Comparison of ENCODE assay signal across 18 cellular contexts in the genomic region with DNA sequence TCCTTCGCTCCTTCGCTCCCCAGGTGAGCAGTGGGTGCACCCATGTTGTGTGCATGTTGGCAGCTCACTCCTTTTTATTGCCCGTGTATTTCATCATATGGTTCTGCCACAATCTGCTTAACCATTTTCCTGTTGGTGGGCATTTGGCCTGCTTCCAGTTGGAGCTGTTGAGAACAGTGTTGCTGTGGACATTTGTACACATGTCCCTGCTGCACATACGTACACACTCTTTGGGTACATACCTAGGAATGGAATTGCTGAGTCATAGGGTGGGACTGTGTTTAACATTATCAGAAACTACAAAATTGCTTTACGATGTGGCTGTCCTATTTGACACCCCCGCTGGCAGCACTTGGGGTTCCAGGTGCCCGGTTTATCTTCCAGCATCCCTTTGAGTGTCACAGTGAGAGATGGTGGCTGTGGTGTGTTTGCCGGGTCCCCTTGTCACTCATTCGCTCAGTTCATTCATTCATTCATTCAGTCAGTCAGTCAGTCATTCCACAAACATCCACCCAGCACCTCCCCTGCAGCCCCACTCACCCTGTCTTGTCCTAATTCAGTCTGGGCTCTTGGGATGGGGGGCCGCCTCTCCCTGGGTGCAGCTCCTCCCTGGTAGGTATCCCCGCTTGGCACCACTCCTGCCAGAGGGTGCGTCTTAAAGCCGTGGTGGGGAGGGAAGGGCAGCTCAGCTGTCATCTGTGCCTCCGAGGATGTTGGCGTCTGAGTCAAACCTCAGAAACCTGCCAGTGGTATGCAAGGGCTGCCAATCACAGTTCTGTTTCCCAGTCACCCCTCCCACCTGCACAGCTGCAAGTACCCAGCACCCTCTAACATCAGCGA. TPM values are rescaled to one million over a fixed set of nuclear protein-coding genes. Genes with fewer than 3 reads are reported as not detected.
DNase-seq lines count a peak whose midpoint lies in the region; ATAC-seq and TF ChIP-seq lines count a peak whose summit lies in the region.
"Had no signal": no experiment of that assay in that cellular context is flagged by ENCODE, and none has a peak within 500 bp of the region (broad histone marks: within the 10 kb centered on the region; RNA-seq: fewer than 3 reads in every experiment).

No MANE protein-coding gene starts in this region.

- H2AFZ ChIP-seq in MM.1S (ENCODE audit: low read length), result no peak overlapping the region

- no peak overlapping the region for H3K4me2 ChIP-seq in MM.1S (ENCODE audit: low read depth, low read length)

- no peaks in the 10 kb centered on the region for H3K36me3 ChIP-seq in MM.1S (replicated peaks; ENCODE audit: insufficient read depth, low read length)
- H3K36me3 ChIP-seq: gastrocnemius medialis, stomach, WERI-Rb-1 had no signal

- H3K36me3 Mint-ChIP-seq in stimulated activated effector memory CD8-positive, alpha-beta T cell treated with anti-CD3 and anti-CD28 coated beads, Interleukin-12 subunit alpha, Interleukin-12 subunit beta, amount 100 ng/mL, for 72 hours, result no peaks in the 10 kb centered on the region
- H3K36me3 Mint-ChIP-seq: activated naive CD8-positive, alpha-beta T cell treated with anti-CD3 and anti-CD28 coated beads for 36 hours; naive thymus-derived CD4-positive, alpha-beta T cell had no signal

- H3K4me1 ChIP-seq in foreskin keratinocyte (peaks cover 13% of the 10 kb centered on the region), MM.1S (ENCODE audit: low read length) (no peaks in the 10 kb centered on the region)
- H3K4me1 ChIP-seq: gastrocnemius medialis, stomach had no signal

- H3K27me3 ChIP-seq in foreskin keratinocyte (peaks cover 10% of the 10 kb centered on the region), MM.1S (replicated peaks; ENCODE audit: insufficient read depth, low read length) (peaks cover 74% of the 10 kb centered on the region)

- no peaks in the 10 kb centered on the region for H3F3A ChIP-seq in MM.1S (ENCODE audit: insufficient read depth, low read length)

- peaks cover 5% of the 10 kb centered on the region for H3K4me1 Mint-ChIP-seq in stimulated activated effector memory CD8-positive, alpha-beta T cell treated with anti-CD3 and anti-CD28 coated beads, Interleukin-12 subunit alpha, Interleukin-12 subunit beta, amount 100 ng/mL, for 72 hours
- H3K4me1 Mint-ChIP-seq: activated naive CD8-positive, alpha-beta T cell treated with anti-CD3 and anti-CD28 coated beads for 36 hours had no signal

- ATAC-seq in foreskin keratinocyte (peak; percentile 81), HG03571 (IDR thresholded peaks at IDR 0.05; ENCODE audit: unreplicated experiment) (no peak)
- no peak for ATAC-seq in stimulated activated effector memory CD8-positive, alpha-beta T cell treated with anti-CD3 and anti-CD28 coated beads, Interleukin-12 subunit alpha, Interleukin-12 subunit beta, amount 100 ng/mL, for 72 hours
- ATAC-seq: gastrocnemius medialis; naive thymus-derived CD4-positive, alpha-beta T cell; SK-N-SH treated with all-trans-retinoic acid at 6 μM for 48 hours had no signal

- H3K27ac ChIP-seq in foreskin keratinocyte (peak overlapping the region; percentile 67), MM.1S (ENCODE audit: low read length) (no peak overlapping the region)
- H3K27ac ChIP-seq: coronary artery, gastrocnemius medialis, stomach, WERI-Rb-1 had no signal

- H3K9ac ChIP-seq in MM.1S (ENCODE audit: low read length), result no peak overlapping the region

- no peak overlapping the region for H3K4me3 ChIP-seq in MM.1S (ENCODE audit: low read length)
- H3K4me3 ChIP-seq: coronary artery, gastrocnemius medialis, stomach had no signal

- H3K9me3 ChIP-seq in MM.1S (replicated peaks; ENCODE audit: insufficient read depth, low read length), result no peaks in the 10 kb centered on the region
- H3K9me3 ChIP-seq: gastrocnemius medialis had no signal

- H3K9me2 ChIP-seq in MM.1S (replicated peaks; ENCODE audit: insufficient read depth, low read length), result no peaks in the 10 kb centered on the region

- no peaks in the 10 kb centered on the region for H3K79me2 ChIP-seq in MM.1S (ENCODE audit: low read length)

- H3K4me3 Mint-ChIP-seq in stimulated activated effector memory CD8-positive, alpha-beta T cell treated with anti-CD3 and anti-CD28 coated beads, Interleukin-12 subunit alpha, Interleukin-12 subunit beta, amount 100 ng/mL, for 72 hours, result no peak overlapping the region
- H3K4me3 Mint-ChIP-seq: activated naive CD8-positive, alpha-beta T cell treated with anti-CD3 and anti-CD28 coated beads for 36 hours; naive thymus-derived CD4-positive, alpha-beta T cell had no signal

- H3K9me3 Mint-ChIP-seq in stimulated activated effector memory CD8-positive, alpha-beta T cell treated with anti-CD3 and anti-CD28 coated beads, Interleukin-12 subunit alpha, Interleukin-12 subunit beta, amount 100 ng/mL, for 72 hours, result peaks cover 4% of the 10 kb centered on the region

- TF ChIP-seq CTCF in foreskin keratinocyte (conservative IDR thresholded peaks at IDR 0.05), result no peak
- no peak for TF ChIP-seq CTCF in MM.1S (IDR thresholded peaks at IDR 0.05; ENCODE audit: low read length)

- no peak overlapping the region for H3K27ac Mint-ChIP-seq in stimulated activated effector memory CD8-positive, alpha-beta T cell treated with anti-CD3 and anti-CD28 coated beads, Interleukin-12 subunit alpha, Interleukin-12 subunit beta, amount 100 ng/mL, for 72 hours
- H3K27ac Mint-ChIP-seq: activated naive CD8-positive, alpha-beta T cell treated with anti-CD3 and anti-CD28 coated beads for 36 hours; naive thymus-derived CD4-positive, alpha-beta T cell had no signal

- DNase-seq in A172 (ENCODE audit: low spot score) (peak; percentile 15), HT-29 (ENCODE audit: low spot score) (peak; percentile 86), SW480 (ENCODE audit: low spot score) (peak; percentile 97), foreskin keratinocyte (peak; percentile 59 to 83), NCI-H1092 (lab: John Stamatoyannopoulos, UW) (no peak), MM.1S (no peak)
- DNase-seq in stimulated activated effector memory CD8-positive, alpha-beta T cell treated with anti-CD3 and anti-CD28 coated beads, Interleukin-12 subunit alpha, Interleukin-12 subunit beta, amount 100 ng/mL, for 72 hours (ENCODE audit: low spot score in 2 of 2), result no peak
- DNase-seq: activated CD8-positive, alpha-beta memory T cell treated with anti-CD3 and anti-CD28 coated beads, Interleukin-2, amount 50 U/mL, for 48 hours; activated naive CD8-positive, alpha-beta T cell treated with anti-CD3 and anti-CD28 coated beads for 36 hours; gastrocnemius medialis; kidney; naive thymus-derived CD4-positive, alpha-beta T cell; NCI-H1092 treated with DMSO at 0.1 percent for 48 hours; stomach; WERI-Rb-1 had no signal

- no peaks in the 10 kb centered on the region for H4K20me1 ChIP-seq in MM.1S (ENCODE audit: insufficient read depth, low read length)

RNA-seq across cellular contexts. Expression of gene FIBCD1, which starts 8.0 kb away (rescaled TPM):
- total RNA-seq in A172 (2014; rRNA removed; shearing (Covaris generic)), result 1.6 and 2.6 TPM in 2 replicates
- 0.03 and 1.5 TPM in 2 replicates for total RNA-seq in HT-29 (2014; rRNA removed; shearing (Covaris generic))
- total RNA-seq in foreskin keratinocyte, result 1.2 and 2.7 TPM in 2 replicates
- polyA plus RNA-seq in foreskin keratinocyte, result 2.6 and 3.4 TPM in 2 replicates
- total RNA-seq: activated naive CD8-positive, alpha-beta T cell treated with anti-CD3 and anti-CD28 coated beads for 36 hours; gastrocnemius medialis; naive thymus-derived CD4-positive, alpha-beta T cell had no signal
- polyA plus RNA-seq: naive thymus-derived CD4-positive, alpha-beta T cell had no signal

RNA-seq across cellular contexts. Expression of gene QRFP, which starts 50.4 kb away (rescaled TPM):
- total RNA-seq in A172 (2014; rRNA removed; shearing (Covaris generic)), result not detected in 2 replicates
- total RNA-seq in HT-29 (2014; rRNA removed; shearing (Covaris generic)), result not detected in 2 replicates
- not detected in 2 replicates for total RNA-seq in foreskin keratinocyte
- not detected in 2 replicates for polyA plus RNA-seq in foreskin keratinocyte
- total RNA-seq: activated naive CD8-positive, alpha-beta T cell treated with anti-CD3 and anti-CD28 coated beads for 36 hours; gastrocnemius medialis; kidney; naive thymus-derived CD4-positive, alpha-beta T cell; stomach had no signal
- polyA plus RNA-seq: naive thymus-derived CD4-positive, alpha-beta T cell; stomach had no signal

Comparison
In these comparisons a context has a peak if more than half of its experiments do, and no peak if none do; other contexts are left out.
1. DNase-seq: peak in A172 (single experiment), HT-29 (single experiment), SW480 (single experiment) and foreskin keratinocyte (2 of 2); none in NCI-H1092 (single experiment), MM.1S (single experiment) and stimulated activated effector memory CD8-positive, alpha-beta T cell treated with anti-CD3 and anti-CD28 coated beads, Interleukin-12 subunit alpha, Interleukin-12 subunit beta, amount 100 ng/mL, for 72 hours (0 of 2).